ENCODE assay signal across 37 cellular contexts in genomic region chr15:88788036-88788435, GRCh38. TPM values are rescaled to one million over a fixed set of nuclear protein-coding genes. Genes with fewer than 3 reads are reported as not detected.
"Had no signal": no experiment of that assay in that cellular context is flagged by ENCODE, and none has a peak within 500 bp of the region (broad histone marks: within the 10 kb centered on the region; RNA-seq: fewer than 3 reads in every experiment).

No MANE protein-coding gene starts in this region.

- H3K4me3 Mint-ChIP-seq: activated B cell treated with CpG ODN at 0.5 μM for 24 hours; activated CD4-positive, alpha-beta memory T cell treated with anti-CD3 and anti-CD28 coated beads for 36 hours; activated CD4-positive, alpha-beta T cell treated with anti-CD3 and anti-CD28 coated beads, Interleukin-2, amount 10 ng/mL, durations not matched to agents 24 days and 14 days; activated CD8-positive, alpha-beta T cell treated with anti-CD3 and anti-CD28 coated beads for 36 hours; activated naive CD4-positive, alpha-beta T cell treated with anti-CD3 and anti-CD28 coated beads for 36 hours; activated naive CD8-positive, alpha-beta T cell treated with anti-CD3 and anti-CD28 coated beads for 36 hours; activated T-cell treated with anti-CD3 and anti-CD28 coated beads, Interleukin-2, amount 50 U/mL, for 4 hours; activated T-cell treated with anti-CD3 and anti-CD28 coated beads, Interleukin-2, amount 50 U/mL, for 72 hours; activated T-helper 1 cell treated with anti-CD3 and anti-CD28 coated beads, Interleukin-12 subunit alpha, Interleukin-12 subunit beta, Interleukin-2, Interleukin-4 antibody, amounts not matched to agents 30 ng/mL and 10 ng/mL and 1 ng/mL, durations not matched to agents 14 hours and 24 hours and 36 hours; activated T-helper 17 cell treated with anti-CD3 and anti-CD28 coated beads, Interleukin-2, amount 50 U/mL, for 72 hours; T-helper 1 cell treated with Interleukin-12 subunit alpha and Interleukin-12 subunit beta and Interleukin-4 antibody, amounts not matched to agents 30 μg/mL and 1 μg/mL, for 36 hours; T-helper 2 cell treated with Interferon-gamma antibody and Interleukin-4, amounts not matched to agents 5 μg/mL and 100 μg/mL, for 36 hours had no signal

- H3K36me3 Mint-ChIP-seq: activated CD4-positive, alpha-beta memory T cell treated with anti-CD3 and anti-CD28 coated beads for 36 hours; activated naive CD4-positive, alpha-beta T cell treated with anti-CD3 and anti-CD28 coated beads, Interleukin-2, amount 50 U/mL, for 72 hours; activated naive CD8-positive, alpha-beta T cell treated with anti-CD3 and anti-CD28 coated beads for 36 hours had no signal

- DNase-seq: activated B cell treated with CpG ODN at 0.5 μM for 24 hours; activated CD4-positive, alpha-beta memory T cell treated with anti-CD3 and anti-CD28 coated beads for 36 hours; activated CD4-positive, alpha-beta T cell treated with anti-CD3 and anti-CD28 coated beads for 4 hours; activated CD4-positive, alpha-beta T cell treated with anti-CD3 and anti-CD28 coated beads, Interleukin-2, amount 10 ng/mL, durations not matched to agents 24 days and 14 days; activated CD4-positive, alpha-beta T cell treated with anti-CD3 and anti-CD28 coated beads, Interleukin-2, amount 50 U/mL, for 1 hour; activated CD4-positive, alpha-beta T cell treated with anti-CD3 and anti-CD28 coated beads, Interleukin-2, amount 50 U/mL, for 4 hours; activated CD4-positive, CD25-positive, alpha-beta regulatory T cell treated with anti-CD3 and anti-CD28 coated beads, Interleukin-2, amount 50 U/mL, for 72 hours; activated CD8-positive, alpha-beta memory T cell treated with anti-CD3 and anti-CD28 coated beads, Interleukin-2, amount 50 U/mL, for 4 hours; activated CD8-positive, alpha-beta T cell treated with anti-CD3 and anti-CD28 coated beads for 36 hours; activated effector memory CD4-positive, alpha-beta T cell treated with anti-CD3 and anti-CD28 coated beads, Interleukin-2, amount 50 U/mL, for 16 hours; activated gamma-delta T cell treated with Interleukin-2 at 50 U/mL for 16 hours; activated naive CD4-positive, alpha-beta T cell; activated naive CD4-positive, alpha-beta T cell treated with anti-CD3 and anti-CD28 coated beads for 36 hours; activated naive CD4-positive, alpha-beta T cell treated with anti-CD3 and anti-CD28 coated beads, Interleukin-2, amount 50 U/mL, for 16 hours; activated naive CD8-positive, alpha-beta T cell treated with anti-CD3 and anti-CD28 coated beads for 36 hours; activated T-cell treated with anti-CD3 and anti-CD28 coated beads for 4 hours; activated T-cell treated with anti-CD3 and anti-CD28 coated beads, Interleukin-2, amount 50 U/mL, for 1 hour; activated T-cell treated with anti-CD3 and anti-CD28 coated beads, Interleukin-2, amount 50 U/mL, for 4 hours; activated T-cell treated with anti-CD3 and anti-CD28 coated beads, Interleukin-2, amount 50 U/mL, for 72 hours; adrenal gland; amniotic stem cell; aorta; body of pancreas; brain microvascular endothelial cell; central memory CD4-positive, alpha-beta T cell; T-helper 1 cell; T-helper 2 cell; T-helper 9 cell had no signal

- H3K9me3 Mint-ChIP-seq: activated CD4-positive, alpha-beta memory T cell treated with anti-CD3 and anti-CD28 coated beads for 36 hours; activated CD4-positive, alpha-beta T cell treated with anti-CD3 and anti-CD28 coated beads, Interleukin-2, amount 10 ng/mL, durations not matched to agents 24 days and 14 days; activated CD8-positive, alpha-beta T cell treated with anti-CD3 and anti-CD28 coated beads for 36 hours; activated naive CD4-positive, alpha-beta T cell treated with anti-CD3 and anti-CD28 coated beads for 36 hours; activated naive CD4-positive, alpha-beta T cell treated with anti-CD3 and anti-CD28 coated beads, Interleukin-2, amount 50 U/mL, for 72 hours; activated naive CD8-positive, alpha-beta T cell treated with anti-CD3 and anti-CD28 coated beads for 36 hours; activated T-cell treated with anti-CD3 and anti-CD28 coated beads, Interleukin-2, amount 50 U/mL, for 4 hours; activated T-cell treated with anti-CD3 and anti-CD28 coated beads, Interleukin-2, amount 50 U/mL, for 72 hours; activated T-helper 1 cell treated with anti-CD3 and anti-CD28 coated beads, Interleukin-12 subunit alpha, Interleukin-12 subunit beta, Interleukin-2, Interleukin-4 antibody, amounts not matched to agents 30 ng/mL and 10 ng/mL and 1 ng/mL, durations not matched to agents 14 hours and 24 hours and 36 hours; activated T-helper 17 cell treated with anti-CD3 and anti-CD28 coated beads, Interleukin-2, amount 50 U/mL, for 72 hours; T-helper 1 cell treated with Interleukin-12 subunit alpha and Interleukin-12 subunit beta and Interleukin-4 antibody, amounts not matched to agents 30 μg/mL and 1 μg/mL, for 36 hours; T-helper 2 cell treated with Interferon-gamma antibody and Interleukin-4, amounts not matched to agents 5 μg/mL and 100 μg/mL, for 36 hours had no signal

- H3K27ac Mint-ChIP-seq: activated B cell treated with CpG ODN at 0.5 μM for 24 hours; activated CD4-positive, alpha-beta memory T cell treated with anti-CD3 and anti-CD28 coated beads for 36 hours; activated CD4-positive, alpha-beta T cell treated with anti-CD3 and anti-CD28 coated beads, Interleukin-2, amount 10 ng/mL, durations not matched to agents 24 days and 14 days; activated CD8-positive, alpha-beta T cell treated with anti-CD3 and anti-CD28 coated beads for 36 hours; activated naive CD4-positive, alpha-beta T cell treated with anti-CD3 and anti-CD28 coated beads for 36 hours; activated naive CD8-positive, alpha-beta T cell treated with anti-CD3 and anti-CD28 coated beads for 36 hours; activated T-cell treated with anti-CD3 and anti-CD28 coated beads, Interleukin-2, amount 50 U/mL, for 72 hours; activated T-helper 1 cell treated with anti-CD3 and anti-CD28 coated beads, Interleukin-12 subunit alpha, Interleukin-12 subunit beta, Interleukin-2, Interleukin-4 antibody, amounts not matched to agents 30 ng/mL and 10 ng/mL and 1 ng/mL, durations not matched to agents 14 hours and 24 hours and 36 hours; activated T-helper 17 cell treated with anti-CD3 and anti-CD28 coated beads, Interleukin-2, amount 50 U/mL, for 72 hours; T-helper 1 cell treated with Interleukin-12 subunit alpha and Interleukin-12 subunit beta and Interleukin-4 antibody, amounts not matched to agents 30 μg/mL and 1 μg/mL, for 36 hours; T-helper 2 cell treated with Interferon-gamma antibody and Interleukin-4, amounts not matched to agents 5 μg/mL and 100 μg/mL, for 36 hours had no signal

- ATAC-seq: activated CD8-positive, alpha-beta T cell treated with anti-CD3 and anti-CD28 coated beads for 36 hours; activated naive CD4-positive, alpha-beta T cell treated with anti-CD3 and anti-CD28 coated beads, Interleukin-2, amount 50 U/mL, for 72 hours; activated T-cell treated with anti-CD3 and anti-CD28 coated beads, Interleukin-2, amount 50 U/mL, for 4 hours; activated T-cell treated with anti-CD3 and anti-CD28 coated beads, Interleukin-2, amount 50 U/mL, for 72 hours; activated T-helper 17 cell treated with anti-CD3 and anti-CD28 coated beads, Interleukin-2, amount 50 U/mL, for 72 hours; body of pancreas had no signal

- H3K27ac ChIP-seq: adrenal gland, body of pancreas, brain microvascular endothelial cell, breast epithelium, VCaP had no signal

- H3K9me3 ChIP-seq: adrenal gland, body of pancreas had no signal

- H3K4me3 ChIP-seq: adrenal gland, body of pancreas, breast epithelium had no signal

- H3K4me1 ChIP-seq: adrenal gland, body of pancreas, breast epithelium had no signal

- H3K4me1 Mint-ChIP-seq: activated B cell treated with CpG ODN at 0.5 μM for 24 hours; activated CD4-positive, alpha-beta T cell treated with anti-CD3 and anti-CD28 coated beads, Interleukin-2, amount 10 ng/mL, durations not matched to agents 24 days and 14 days; activated naive CD8-positive, alpha-beta T cell treated with anti-CD3 and anti-CD28 coated beads for 36 hours; activated T-helper 17 cell treated with anti-CD3 and anti-CD28 coated beads, Interleukin-2, amount 50 U/mL, for 72 hours had no signal

- H3K27me3 ChIP-seq: adrenal gland had no signal

- H3K36me3 ChIP-seq: adrenal gland, brain microvascular endothelial cell, breast epithelium had no signal

- FAIRE-seq: astrocyte, TTC549 had no signal

RNA-seq across cellular contexts. Expression of gene ACAN, which starts 15.2 kb away (rescaled TPM):
- total RNA-seq: activated B cell treated with CpG ODN at 0.5 μM for 24 hours; activated CD4-positive, alpha-beta memory T cell treated with anti-CD3 and anti-CD28 coated beads for 36 hours; activated CD4-positive, alpha-beta T cell treated with anti-CD3 and anti-CD28 coated beads, Interleukin-2, amount 10 ng/mL, durations not matched to agents 24 days and 14 days; activated CD8-positive, alpha-beta T cell treated with anti-CD3 and anti-CD28 coated beads for 36 hours; activated naive CD4-positive, alpha-beta T cell treated with anti-CD3 and anti-CD28 coated beads for 36 hours; activated naive CD4-positive, alpha-beta T cell treated with anti-CD3 and anti-CD28 coated beads, Interleukin-2, amount 50 U/mL, for 72 hours; activated naive CD8-positive, alpha-beta T cell treated with anti-CD3 and anti-CD28 coated beads for 36 hours; activated T-cell treated with anti-CD3 and anti-CD28 coated beads, Interleukin-2, amount 50 U/mL, for 4 hours; activated T-cell treated with anti-CD3 and anti-CD28 coated beads, Interleukin-2, amount 50 U/mL, for 72 hours; activated T-helper 1 cell treated with anti-CD3 and anti-CD28 coated beads, Interleukin-12 subunit alpha, Interleukin-12 subunit beta, Interleukin-2, Interleukin-4 antibody, amounts not matched to agents 30 ng/mL and 10 ng/mL and 1 ng/mL, durations not matched to agents 14 hours and 24 hours and 36 hours; activated T-helper 17 cell treated with anti-CD3 and anti-CD28 coated beads, Interleukin-2, amount 50 U/mL, for 72 hours had no signal
